Comparison of ENCODE assay signal across 1 cellular context in the genomic region with DNA sequence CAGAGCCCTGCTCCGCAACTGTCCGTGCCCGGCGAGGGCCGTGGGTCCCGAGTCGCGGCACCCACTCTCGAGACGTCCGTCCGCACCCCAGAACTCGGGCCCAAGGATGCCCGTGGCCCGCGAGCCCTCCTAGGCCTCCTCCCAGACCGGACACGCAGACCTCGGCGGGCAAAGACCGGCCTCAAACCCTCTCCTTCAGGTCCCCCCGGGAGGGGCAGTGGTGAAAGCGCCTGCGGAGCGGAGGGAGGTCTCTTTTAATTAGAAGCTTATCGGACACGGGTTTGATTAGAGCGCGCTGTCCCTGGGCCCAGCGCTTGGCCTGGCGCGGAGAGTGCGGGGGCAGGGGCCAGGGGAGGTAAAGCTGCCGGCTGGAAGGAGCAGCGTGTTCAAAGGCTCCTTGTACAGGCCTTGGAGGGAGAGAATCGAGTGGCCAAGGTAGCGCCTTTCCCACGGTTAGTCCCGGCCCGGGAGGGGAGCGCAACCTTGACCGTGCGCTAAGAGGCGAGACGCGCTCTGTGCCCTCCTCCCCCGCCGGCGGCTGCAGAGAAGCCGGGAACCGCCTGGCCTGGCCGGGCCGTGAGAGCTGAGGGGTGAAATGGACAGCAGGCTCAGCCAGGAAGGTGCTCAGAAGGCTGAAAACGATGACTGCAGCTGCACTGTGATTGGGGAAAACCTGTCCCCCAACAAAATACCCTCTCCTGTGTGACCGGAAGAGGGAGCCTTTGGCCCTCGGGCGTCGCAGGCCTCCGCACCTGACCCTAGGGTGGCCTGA.
TF ChIP-seq lines count a peak whose summit lies in the region.

No MANE protein-coding gene starts in this region.

TF ChIP-seq in H1, 55 proteins besides CTCF, POLR2A, EP300 and RAD21:
- no peak for TF ChIP-seq SRF (IDR thresholded peaks at IDR 0.05; ENCODE audit: low read depth, low read length)
- TF ChIP-seq, protein P1, sequence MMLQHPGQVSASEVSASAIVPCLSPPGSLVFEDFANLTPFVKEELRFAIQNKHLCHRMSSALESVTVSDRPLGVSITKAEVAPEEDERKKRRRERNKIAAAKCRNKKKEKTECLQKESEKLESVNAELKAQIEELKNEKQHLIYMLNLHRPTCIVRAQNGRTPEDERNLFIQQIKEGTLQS (IDR thresholded peaks at IDR 0.05; ENCODE audit: insufficient read depth, low read depth, low read length) = no peak
- TF ChIP-seq RXRA (IDR thresholded peaks at IDR 0.05; ENCODE audit: insufficient read depth, low read depth, low read length) = no peak
- 0 out of 2 replicates have a peak, but pooled peaks have one; percentile 24 for TF ChIP-seq TBP (IDR thresholded peaks at IDR 0.05; ENCODE audit: low read depth, low read length)
- no peak for TF ChIP-seq RFX5 (IDR thresholded peaks at IDR 0.05; ENCODE audit: borderline replicate concordance, low read depth, low read length)
- TF ChIP-seq CEBPB (IDR thresholded peaks at IDR 0.05; ENCODE audit: low read depth, low read length) = no peak
- TF ChIP-seq PHF8 (conservative IDR thresholded peaks at IDR 0.05; ENCODE audit: low read depth, low read length) = no peak
- TF ChIP-seq SIN3A (conservative IDR thresholded peaks at IDR 0.05 in 1 of 2, IDR thresholded peaks at IDR 0.05 in 1 of 2; ENCODE audit: low read depth in 1 of 2, low read length in 2 of 2) = no peak
- TF ChIP-seq CBX8 (IDR thresholded peaks at IDR 0.05; ENCODE audit: borderline replicate concordance, low read depth, low read length) = peak; percentile 7; the same call in 1 of the 2 replicates
- no peak for TF ChIP-seq YY1 (IDR thresholded peaks at IDR 0.05; ENCODE audit: low read depth, low read length)
- TF ChIP-seq, protein P2, sequence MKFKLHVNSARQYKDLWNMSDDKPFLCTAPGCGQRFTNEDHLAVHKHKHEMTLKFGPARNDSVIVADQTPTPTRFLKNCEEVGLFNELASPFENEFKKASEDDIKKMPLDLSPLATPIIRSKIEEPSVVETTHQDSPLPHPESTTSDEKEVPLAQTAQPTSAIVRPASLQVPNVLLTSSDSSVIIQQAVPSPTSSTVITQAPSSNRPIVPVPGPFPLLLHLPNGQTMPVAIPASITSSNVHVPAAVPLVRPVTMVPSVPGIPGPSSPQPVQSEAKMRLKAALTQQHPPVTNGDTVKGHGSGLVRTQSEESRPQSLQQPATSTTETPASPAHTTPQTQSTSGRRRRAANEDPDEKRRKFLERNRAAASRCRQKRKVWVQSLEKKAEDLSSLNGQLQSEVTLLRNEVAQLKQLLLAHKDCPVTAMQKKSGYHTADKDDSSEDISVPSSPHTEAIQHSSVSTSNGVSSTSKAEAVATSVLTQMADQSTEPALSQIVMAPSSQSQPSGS (IDR thresholded peaks at IDR 0.05; ENCODE audit: low read length) = no peak
- TF ChIP-seq GTF2F1 (IDR thresholded peaks at IDR 0.05; ENCODE audit: borderline replicate concordance, low read depth, low read length) = no peak
- TF ChIP-seq BCL11A (IDR thresholded peaks at IDR 0.05; ENCODE audit: low read depth in 2 of 2, low read length in 2 of 2) = no peak
- TF ChIP-seq NANOG (IDR thresholded peaks at IDR 0.05; ENCODE audit: insufficient read depth, low read depth, low read length, poor library complexity, severe bottlenecking) = no peak
- TF ChIP-seq, protein P3, sequence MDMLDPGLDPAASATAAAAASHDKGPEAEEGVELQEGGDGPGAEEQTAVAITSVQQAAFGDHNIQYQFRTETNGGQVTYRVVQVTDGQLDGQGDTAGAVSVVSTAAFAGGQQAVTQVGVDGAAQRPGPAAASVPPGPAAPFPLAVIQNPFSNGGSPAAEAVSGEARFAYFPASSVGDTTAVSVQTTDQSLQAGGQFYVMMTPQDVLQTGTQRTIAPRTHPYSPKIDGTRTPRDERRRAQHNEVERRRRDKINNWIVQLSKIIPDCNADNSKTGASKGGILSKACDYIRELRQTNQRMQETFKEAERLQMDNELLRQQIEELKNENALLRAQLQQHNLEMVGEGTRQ (IDR thresholded peaks at IDR 0.05; ENCODE audit: low read length) = no peak
- TF ChIP-seq SP4 (IDR thresholded peaks at IDR 0.05; ENCODE audit: low read length) = no peak
- TF ChIP-seq TAF7 (optimal IDR thresholded peaks at IDR 0.05; ENCODE audit: borderline replicate concordance, low read depth, low read length) = no peak
- TF ChIP-seq, protein P4, sequence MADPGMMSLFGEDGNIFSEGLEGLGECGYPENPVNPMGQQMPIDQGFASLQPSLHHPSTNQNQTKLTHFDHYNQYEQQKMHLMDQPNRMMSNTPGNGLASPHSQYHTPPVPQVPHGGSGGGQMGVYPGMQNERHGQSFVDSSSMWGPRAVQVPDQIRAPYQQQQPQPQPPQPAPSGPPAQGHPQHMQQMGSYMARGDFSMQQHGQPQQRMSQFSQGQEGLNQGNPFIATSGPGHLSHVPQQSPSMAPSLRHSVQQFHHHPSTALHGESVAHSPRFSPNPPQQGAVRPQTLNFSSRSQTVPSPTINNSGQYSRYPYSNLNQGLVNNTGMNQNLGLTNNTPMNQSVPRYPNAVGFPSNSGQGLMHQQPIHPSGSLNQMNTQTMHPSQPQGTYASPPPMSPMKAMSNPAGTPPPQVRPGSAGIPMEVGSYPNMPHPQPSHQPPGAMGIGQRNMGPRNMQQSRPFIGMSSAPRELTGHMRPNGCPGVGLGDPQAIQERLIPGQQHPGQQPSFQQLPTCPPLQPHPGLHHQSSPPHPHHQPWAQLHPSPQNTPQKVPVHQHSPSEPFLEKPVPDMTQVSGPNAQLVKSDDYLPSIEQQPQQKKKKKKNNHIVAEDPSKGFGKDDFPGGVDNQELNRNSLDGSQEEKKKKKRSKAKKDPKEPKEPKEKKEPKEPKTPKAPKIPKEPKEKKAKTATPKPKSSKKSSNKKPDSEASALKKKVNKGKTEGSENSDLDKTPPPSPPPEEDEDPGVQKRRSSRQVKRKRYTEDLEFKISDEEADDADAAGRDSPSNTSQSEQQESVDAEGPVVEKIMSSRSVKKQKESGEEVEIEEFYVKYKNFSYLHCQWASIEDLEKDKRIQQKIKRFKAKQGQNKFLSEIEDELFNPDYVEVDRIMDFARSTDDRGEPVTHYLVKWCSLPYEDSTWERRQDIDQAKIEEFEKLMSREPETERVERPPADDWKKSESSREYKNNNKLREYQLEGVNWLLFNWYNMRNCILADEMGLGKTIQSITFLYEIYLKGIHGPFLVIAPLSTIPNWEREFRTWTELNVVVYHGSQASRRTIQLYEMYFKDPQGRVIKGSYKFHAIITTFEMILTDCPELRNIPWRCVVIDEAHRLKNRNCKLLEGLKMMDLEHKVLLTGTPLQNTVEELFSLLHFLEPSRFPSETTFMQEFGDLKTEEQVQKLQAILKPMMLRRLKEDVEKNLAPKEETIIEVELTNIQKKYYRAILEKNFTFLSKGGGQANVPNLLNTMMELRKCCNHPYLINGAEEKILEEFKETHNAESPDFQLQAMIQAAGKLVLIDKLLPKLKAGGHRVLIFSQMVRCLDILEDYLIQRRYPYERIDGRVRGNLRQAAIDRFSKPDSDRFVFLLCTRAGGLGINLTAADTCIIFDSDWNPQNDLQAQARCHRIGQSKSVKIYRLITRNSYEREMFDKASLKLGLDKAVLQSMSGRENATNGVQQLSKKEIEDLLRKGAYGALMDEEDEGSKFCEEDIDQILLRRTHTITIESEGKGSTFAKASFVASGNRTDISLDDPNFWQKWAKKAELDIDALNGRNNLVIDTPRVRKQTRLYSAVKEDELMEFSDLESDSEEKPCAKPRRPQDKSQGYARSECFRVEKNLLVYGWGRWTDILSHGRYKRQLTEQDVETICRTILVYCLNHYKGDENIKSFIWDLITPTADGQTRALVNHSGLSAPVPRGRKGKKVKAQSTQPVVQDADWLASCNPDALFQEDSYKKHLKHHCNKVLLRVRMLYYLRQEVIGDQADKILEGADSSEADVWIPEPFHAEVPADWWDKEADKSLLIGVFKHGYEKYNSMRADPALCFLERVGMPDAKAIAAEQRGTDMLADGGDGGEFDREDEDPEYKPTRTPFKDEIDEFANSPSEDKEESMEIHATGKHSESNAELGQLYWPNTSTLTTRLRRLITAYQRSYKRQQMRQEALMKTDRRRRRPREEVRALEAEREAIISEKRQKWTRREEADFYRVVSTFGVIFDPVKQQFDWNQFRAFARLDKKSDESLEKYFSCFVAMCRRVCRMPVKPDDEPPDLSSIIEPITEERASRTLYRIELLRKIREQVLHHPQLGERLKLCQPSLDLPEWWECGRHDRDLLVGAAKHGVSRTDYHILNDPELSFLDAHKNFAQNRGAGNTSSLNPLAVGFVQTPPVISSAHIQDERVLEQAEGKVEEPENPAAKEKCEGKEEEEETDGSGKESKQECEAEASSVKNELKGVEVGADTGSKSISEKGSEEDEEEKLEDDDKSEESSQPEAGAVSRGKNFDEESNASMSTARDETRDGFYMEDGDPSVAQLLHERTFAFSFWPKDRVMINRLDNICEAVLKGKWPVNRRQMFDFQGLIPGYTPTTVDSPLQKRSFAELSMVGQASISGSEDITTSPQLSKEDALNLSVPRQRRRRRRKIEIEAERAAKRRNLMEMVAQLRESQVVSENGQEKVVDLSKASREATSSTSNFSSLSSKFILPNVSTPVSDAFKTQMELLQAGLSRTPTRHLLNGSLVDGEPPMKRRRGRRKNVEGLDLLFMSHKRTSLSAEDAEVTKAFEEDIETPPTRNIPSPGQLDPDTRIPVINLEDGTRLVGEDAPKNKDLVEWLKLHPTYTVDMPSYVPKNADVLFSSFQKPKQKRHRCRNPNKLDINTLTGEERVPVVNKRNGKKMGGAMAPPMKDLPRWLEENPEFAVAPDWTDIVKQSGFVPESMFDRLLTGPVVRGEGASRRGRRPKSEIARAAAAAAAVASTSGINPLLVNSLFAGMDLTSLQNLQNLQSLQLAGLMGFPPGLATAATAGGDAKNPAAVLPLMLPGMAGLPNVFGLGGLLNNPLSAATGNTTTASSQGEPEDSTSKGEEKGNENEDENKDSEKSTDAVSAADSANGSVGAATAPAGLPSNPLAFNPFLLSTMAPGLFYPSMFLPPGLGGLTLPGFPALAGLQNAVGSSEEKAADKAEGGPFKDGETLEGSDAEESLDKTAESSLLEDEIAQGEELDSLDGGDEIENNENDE (IDR thresholded peaks at IDR 0.05; ENCODE audit: insufficient replicate concordance, low read length) = no peak
- TF ChIP-seq CREB1 (IDR thresholded peaks at IDR 0.05) = no peak
- TF ChIP-seq TCF12 (IDR thresholded peaks at IDR 0.05; ENCODE audit: low read depth, low read length) = 0 out of 2 replicates have a peak, but pooled peaks have one; percentile 44
- TF ChIP-seq JUN (IDR thresholded peaks at IDR 0.05; ENCODE audit: low read depth, low read length) = no peak
- TF ChIP-seq, protein P5, sequence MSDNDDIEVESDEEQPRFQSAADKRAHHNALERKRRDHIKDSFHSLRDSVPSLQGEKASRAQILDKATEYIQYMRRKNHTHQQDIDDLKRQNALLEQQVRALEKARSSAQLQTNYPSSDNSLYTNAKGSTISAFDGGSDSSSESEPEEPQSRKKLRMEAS (IDR thresholded peaks at IDR 0.05) = peak; percentile 33
- peak; percentile 89 for TF ChIP-seq EZH2 (IDR thresholded peaks at IDR 0.05; ENCODE audit: low read depth, low read length, severe bottlenecking)
- TF ChIP-seq SIX5 (IDR thresholded peaks at IDR 0.05; ENCODE audit: low read depth, low read length) = no peak
- no peak for TF ChIP-seq SP2 (IDR thresholded peaks at IDR 0.05; ENCODE audit: low read length)
- no peak for TF ChIP-seq GABPA (IDR thresholded peaks at IDR 0.05; ENCODE audit: borderline replicate concordance, insufficient read depth, low read length)
- TF ChIP-seq ZNF274 (IDR thresholded peaks at IDR 0.05; ENCODE audit: borderline replicate concordance, extremely low read depth, low read length) = no peak
- TF ChIP-seq KDM5A (IDR thresholded peaks at IDR 0.05; ENCODE audit: low read length) = no peak
- no peak for TF ChIP-seq CBX5 (IDR thresholded peaks at IDR 0.05; ENCODE audit: low read depth, low read length)
- TF ChIP-seq CHD1 (IDR thresholded peaks at IDR 0.05; ENCODE audit: low read depth, low read length) = no peak
- TF ChIP-seq ASH2L (IDR thresholded peaks at IDR 0.05; ENCODE audit: low read length) = no peak
- peak; percentile 90 for TF ChIP-seq SUZ12 (IDR thresholded peaks at IDR 0.05; ENCODE audit: low read length)
- TF ChIP-seq SP1 (IDR thresholded peaks at IDR 0.05; ENCODE audit: low read depth, low read length) = no peak
- TF ChIP-seq JUND (IDR thresholded peaks at IDR 0.05; ENCODE audit: low read length) = no peak
- TF ChIP-seq MAFK (IDR thresholded peaks at IDR 0.05; ENCODE audit: low read depth, low read length) = no peak
- no peak for TF ChIP-seq FOSL1 (IDR thresholded peaks at IDR 0.05; ENCODE audit: insufficient read depth, low read depth, low read length)
- TF ChIP-seq, protein P6, sequence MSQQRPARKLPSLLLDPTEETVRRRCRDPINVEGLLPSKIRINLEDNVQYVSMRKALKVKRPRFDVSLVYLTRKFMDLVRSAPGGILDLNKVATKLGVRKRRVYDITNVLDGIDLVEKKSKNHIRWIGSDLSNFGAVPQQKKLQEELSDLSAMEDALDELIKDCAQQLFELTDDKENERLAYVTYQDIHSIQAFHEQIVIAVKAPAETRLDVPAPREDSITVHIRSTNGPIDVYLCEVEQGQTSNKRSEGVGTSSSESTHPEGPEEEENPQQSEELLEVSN (IDR thresholded peaks at IDR 0.05) = no peak
- TF ChIP-seq TEAD4 (IDR thresholded peaks at IDR 0.05; ENCODE audit: low read depth, low read length) = no peak
- no peak for TF ChIP-seq SIRT6 (IDR thresholded peaks at IDR 0.05; ENCODE audit: low read length)
- peak; percentile 36; the same call in 1 of the 2 replicates for TF ChIP-seq RBBP5 (IDR thresholded peaks at IDR 0.05; ENCODE audit: borderline replicate concordance, low read depth, low read length)
- TF ChIP-seq CHD2 (IDR thresholded peaks at IDR 0.05; ENCODE audit: low read length) = no peak
- TF ChIP-seq CTBP2 (IDR thresholded peaks at IDR 0.05; ENCODE audit: borderline replicate concordance, insufficient read depth, insufficient read length, low read length) = no peak
- peak; percentile 50 for TF ChIP-seq KDM4A (IDR thresholded peaks at IDR 0.05; ENCODE audit: low read depth, low read length, severe bottlenecking)
- no peak for TF ChIP-seq NRF1 (IDR thresholded peaks at IDR 0.05; ENCODE audit: low read depth, low read length)
- peak; percentile 71 for TF ChIP-seq RNF2 (IDR thresholded peaks at IDR 0.05; ENCODE audit: borderline replicate concordance, low read depth, low read length, missing control alignments, poor library complexity, severe bottlenecking)
- no peak for TF ChIP-seq BACH1 (IDR thresholded peaks at IDR 0.05; ENCODE audit: low read length)
- no peak for TF ChIP-seq HDAC2 (IDR thresholded peaks at IDR 0.05; ENCODE audit: borderline replicate concordance in 1 of 2, low read depth in 2 of 2, low read length in 2 of 2)
- no peak for TF ChIP-seq SAP30 (IDR thresholded peaks at IDR 0.05; ENCODE audit: insufficient read depth, insufficient replicate concordance, low read length)
- no peak for TF ChIP-seq BRCA1 (IDR thresholded peaks at IDR 0.05; ENCODE audit: low read depth, low read length)
